In the genomic region with DNA sequence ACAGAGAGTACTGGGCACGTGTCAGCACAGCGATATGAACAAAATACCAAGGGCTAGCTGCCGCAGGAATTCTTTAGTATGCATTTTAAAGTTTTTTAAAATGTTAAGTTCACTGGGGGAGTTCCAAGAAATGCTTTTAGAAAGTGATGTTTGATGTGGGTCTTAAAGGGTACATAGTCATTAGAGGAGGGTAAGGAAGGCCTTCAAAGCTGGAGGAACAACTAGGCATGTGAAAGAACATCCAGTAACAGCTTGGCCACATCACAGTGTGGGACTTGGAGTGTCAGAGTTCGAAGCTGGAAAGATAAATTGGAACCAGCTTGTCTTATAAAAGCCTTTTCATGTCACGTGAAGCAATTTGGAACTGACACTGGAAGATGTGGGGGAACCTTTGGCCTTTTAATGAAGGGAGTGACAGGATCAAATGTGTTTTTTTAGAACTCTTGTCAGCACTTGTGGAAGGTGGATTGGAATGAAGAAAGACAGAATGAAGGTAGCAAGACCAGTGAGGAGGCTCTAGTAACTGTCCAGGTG, we compare ENCODE assay signal across 1 cellular context.
TF ChIP-seq lines count a peak whose summit lies in the region.

No MANE protein-coding gene starts in this region.

TF ChIP-seq in GM12878, 131 proteins besides CTCF, POLR2A, EP300 and RAD21 (continued from another document):
- TF ChIP-seq, protein P1, sequence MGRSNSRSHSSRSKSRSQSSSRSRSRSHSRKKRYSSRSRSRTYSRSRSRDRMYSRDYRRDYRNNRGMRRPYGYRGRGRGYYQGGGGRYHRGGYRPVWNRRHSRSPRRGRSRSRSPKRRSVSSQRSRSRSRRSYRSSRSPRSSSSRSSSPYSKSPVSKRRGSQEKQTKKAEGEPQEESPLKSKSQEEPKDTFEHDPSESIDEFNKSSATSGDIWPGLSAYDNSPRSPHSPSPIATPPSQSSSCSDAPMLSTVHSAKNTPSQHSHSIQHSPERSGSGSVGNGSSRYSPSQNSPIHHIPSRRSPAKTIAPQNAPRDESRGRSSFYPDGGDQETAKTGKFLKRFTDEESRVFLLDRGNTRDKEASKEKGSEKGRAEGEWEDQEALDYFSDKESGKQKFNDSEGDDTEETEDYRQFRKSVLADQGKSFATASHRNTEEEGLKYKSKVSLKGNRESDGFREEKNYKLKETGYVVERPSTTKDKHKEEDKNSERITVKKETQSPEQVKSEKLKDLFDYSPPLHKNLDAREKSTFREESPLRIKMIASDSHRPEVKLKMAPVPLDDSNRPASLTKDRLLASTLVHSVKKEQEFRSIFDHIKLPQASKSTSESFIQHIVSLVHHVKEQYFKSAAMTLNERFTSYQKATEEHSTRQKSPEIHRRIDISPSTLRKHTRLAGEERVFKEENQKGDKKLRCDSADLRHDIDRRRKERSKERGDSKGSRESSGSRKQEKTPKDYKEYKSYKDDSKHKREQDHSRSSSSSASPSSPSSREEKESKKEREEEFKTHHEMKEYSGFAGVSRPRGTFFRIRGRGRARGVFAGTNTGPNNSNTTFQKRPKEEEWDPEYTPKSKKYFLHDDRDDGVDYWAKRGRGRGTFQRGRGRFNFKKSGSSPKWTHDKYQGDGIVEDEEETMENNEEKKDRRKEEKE (IDR thresholded peaks at IDR 0.05), result no peak
- TF ChIP-seq ESRRA (IDR thresholded peaks at IDR 0.05; ENCODE audit: low read length), result no peak
- TF ChIP-seq GATAD2B (conservative IDR thresholded peaks at IDR 0.05; ENCODE audit: low read depth), result no peak
- no peak for TF ChIP-seq CREB1 (IDR thresholded peaks at IDR 0.05; ENCODE audit: low read depth)
- TF ChIP-seq POLR2AphosphoS5 (IDR thresholded peaks at IDR 0.05; ENCODE audit: low read length), result no peak
- TF ChIP-seq SMAD5 (IDR thresholded peaks at IDR 0.05; ENCODE audit: low read depth), result no peak
- no peak for TF ChIP-seq EZH2 (IDR thresholded peaks at IDR 0.05; ENCODE audit: borderline replicate concordance, control insufficient read depth, low read depth, low read length)
